1 cellular context compared by ENCODE assay signal in the genomic region with DNA sequence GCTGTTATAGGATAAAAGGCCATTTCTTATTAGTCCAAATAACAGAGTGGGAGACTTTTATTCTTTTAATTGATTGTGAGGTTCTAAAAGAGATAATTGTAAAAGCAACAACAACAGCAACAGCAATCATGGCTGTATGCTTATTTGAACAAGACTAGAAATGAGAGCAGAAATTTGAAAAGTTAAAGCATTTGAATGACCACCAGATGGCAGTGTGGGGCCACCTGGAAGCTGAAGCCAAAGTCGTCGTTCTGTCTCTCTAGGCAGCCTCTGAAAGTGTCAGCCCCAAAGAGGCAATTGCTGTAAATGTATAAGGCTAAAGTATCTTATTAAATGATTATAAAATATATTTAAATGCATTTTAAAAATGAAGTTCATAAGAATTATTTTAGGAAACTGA.
TF ChIP-seq lines count a peak whose summit lies in the region.

No MANE protein-coding gene starts in this region.

TF ChIP-seq in GM23338, 12 proteins besides CTCF, POLR2A, EP300 and RAD21 (continued from another document):
- TF ChIP-seq, protein P1, sequence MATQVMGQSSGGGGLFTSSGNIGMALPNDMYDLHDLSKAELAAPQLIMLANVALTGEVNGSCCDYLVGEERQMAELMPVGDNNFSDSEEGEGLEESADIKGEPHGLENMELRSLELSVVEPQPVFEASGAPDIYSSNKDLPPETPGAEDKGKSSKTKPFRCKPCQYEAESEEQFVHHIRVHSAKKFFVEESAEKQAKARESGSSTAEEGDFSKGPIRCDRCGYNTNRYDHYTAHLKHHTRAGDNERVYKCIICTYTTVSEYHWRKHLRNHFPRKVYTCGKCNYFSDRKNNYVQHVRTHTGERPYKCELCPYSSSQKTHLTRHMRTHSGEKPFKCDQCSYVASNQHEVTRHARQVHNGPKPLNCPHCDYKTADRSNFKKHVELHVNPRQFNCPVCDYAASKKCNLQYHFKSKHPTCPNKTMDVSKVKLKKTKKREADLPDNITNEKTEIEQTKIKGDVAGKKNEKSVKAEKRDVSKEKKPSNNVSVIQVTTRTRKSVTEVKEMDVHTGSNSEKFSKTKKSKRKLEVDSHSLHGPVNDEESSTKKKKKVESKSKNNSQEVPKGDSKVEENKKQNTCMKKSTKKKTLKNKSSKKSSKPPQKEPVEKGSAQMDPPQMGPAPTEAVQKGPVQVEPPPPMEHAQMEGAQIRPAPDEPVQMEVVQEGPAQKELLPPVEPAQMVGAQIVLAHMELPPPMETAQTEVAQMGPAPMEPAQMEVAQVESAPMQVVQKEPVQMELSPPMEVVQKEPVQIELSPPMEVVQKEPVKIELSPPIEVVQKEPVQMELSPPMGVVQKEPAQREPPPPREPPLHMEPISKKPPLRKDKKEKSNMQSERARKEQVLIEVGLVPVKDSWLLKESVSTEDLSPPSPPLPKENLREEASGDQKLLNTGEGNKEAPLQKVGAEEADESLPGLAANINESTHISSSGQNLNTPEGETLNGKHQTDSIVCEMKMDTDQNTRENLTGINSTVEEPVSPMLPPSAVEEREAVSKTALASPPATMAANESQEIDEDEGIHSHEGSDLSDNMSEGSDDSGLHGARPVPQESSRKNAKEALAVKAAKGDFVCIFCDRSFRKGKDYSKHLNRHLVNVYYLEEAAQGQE (IDR thresholded peaks at IDR 0.05; ENCODE audit: unreplicated experiment) = no peak
- TF ChIP-seq ZNF114 (CRISPR knock-in tag; IDR thresholded peaks at IDR 0.05) (no peak), NANOG (IDR thresholded peaks at IDR 0.05; ENCODE audit: borderline replicate concordance) (no peak), CREB1 (CRISPR knock-in tag; IDR thresholded peaks at IDR 0.05; ENCODE audit: low read depth) (no peak), ZNF331 (CRISPR knock-in tag; IDR thresholded peaks at IDR 0.05; ENCODE audit: low read depth) (no peak), EZH2 (IDR thresholded peaks at IDR 0.05; ENCODE audit: low read depth, unreplicated experiment) (no peak), JUNB (IDR thresholded peaks at IDR 0.05; ENCODE audit: unreplicated experiment) (no peak)
- TF ChIP-seq, protein P2, sequence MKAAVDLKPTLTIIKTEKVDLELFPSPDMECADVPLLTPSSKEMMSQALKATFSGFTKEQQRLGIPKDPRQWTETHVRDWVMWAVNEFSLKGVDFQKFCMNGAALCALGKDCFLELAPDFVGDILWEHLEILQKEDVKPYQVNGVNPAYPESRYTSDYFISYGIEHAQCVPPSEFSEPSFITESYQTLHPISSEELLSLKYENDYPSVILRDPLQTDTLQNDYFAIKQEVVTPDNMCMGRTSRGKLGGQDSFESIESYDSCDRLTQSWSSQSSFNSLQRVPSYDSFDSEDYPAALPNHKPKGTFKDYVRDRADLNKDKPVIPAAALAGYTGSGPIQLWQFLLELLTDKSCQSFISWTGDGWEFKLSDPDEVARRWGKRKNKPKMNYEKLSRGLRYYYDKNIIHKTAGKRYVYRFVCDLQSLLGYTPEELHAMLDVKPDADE (IDR thresholded peaks at IDR 0.05) = no peak
